In genomic region chr1:14947421-14947820, GRCh38 we compare ENCODE assay signal across 18 cellular contexts.
DNase-seq lines count a peak whose midpoint lies in the region; ATAC-seq and TF ChIP-seq lines count a peak whose summit lies in the region.
"Had no signal": no experiment of that assay in that cellular context is flagged by ENCODE, and none has a peak within 500 bp of the region (broad histone marks: within the 10 kb centered on the region; RNA-seq: fewer than 3 reads in every experiment).

No MANE protein-coding gene starts in this region.

- H2BK20ac ChIP-seq in IMR-90 (ENCODE audit: low read depth, low read length): peak overlapping the region; percentile 94

- peaks cover 27% of the 10 kb centered on the region for H3K9me1 ChIP-seq in IMR-90 (ENCODE audit: insufficient read depth, low read length)

- H2AK5ac ChIP-seq in IMR-90 (ENCODE audit: low read depth, low read length): peak overlapping the region; percentile 86

- in situ Hi-C loops in IMR-90 (cut with MboI; ENCODE audit: low sequenced_read_pairs): loop anchor here (25.0 kb wide), 1 partner anchor 1185 kb away; no protein-coding TSS in a partner anchor

- H3K4ac ChIP-seq in IMR-90 (ENCODE audit: low read depth, low read length): peak overlapping the region; percentile 95

- no peak for TF ChIP-seq RAD21 in IMR-90 (IDR thresholded peaks at IDR 0.05; ENCODE audit: low read length)

- H4K5ac ChIP-seq in IMR-90 (ENCODE audit: low read depth, low read length): peak overlapping the region; percentile 84

- 95% methylated on average over 3 of the region's 3 CpGs; no CpG with 5 or more reads in 1 of the 2 experiments for WGBS in IMR-90 (ENCODE audit: extremely low coverage in 2 of 2, insufficient read length in 1 of 2), 2 experiments
- 60% methylated on average over 1 of the region's 3 CpGs for WGBS in right lobe of liver (ENCODE audit: insufficient coverage, low coverage, low lambda C conversion rate, missing lambda C conversion rate)

- H2BK5ac ChIP-seq in IMR-90 (ENCODE audit: low read depth, low read length, poor library complexity, severe bottlenecking): peak overlapping the region; percentile 99

- H3K27ac Mint-ChIP-seq in brain: peak overlapping the region in 3 of 5 experiments; percentile 95 to 96 (median 96)
- H3K27ac Mint-ChIP-seq: activated T-cell treated with anti-CD3 and anti-CD28 coated beads, Interleukin-2, amount 50 U/mL, for 24 hours had no signal

- DNase-seq in IMR-90: no peak
- DNase-seq in right lobe of liver: no peak
- DNase-seq in substantia nigra (lab: John Stamatoyannopoulos, UW): peak in 1 of 49 donors; percentile 42
- DNase-seq in NCI-H1417 (lab: John Stamatoyannopoulos, UW): no peak
- no peak for DNase-seq in EL
- DNase-seq: activated CD4-positive, alpha-beta T cell treated with anti-CD3 and anti-CD28 coated beads, Interleukin-2, amount 50 U/mL, for 1 hour; activated T-cell treated with anti-CD3 and anti-CD28 coated beads, Interleukin-2, amount 50 U/mL, for 24 hours; hypothalamus; left colon; NCI-H1092 treated with DMSO at 0.1 percent for 48 hours; NCI-H2227 treated with DMSO at 0.1 percent for 48 hours; SIG-M5; stimulated activated CD8-positive, alpha-beta memory T cell treated with anti-CD3 and anti-CD28 coated beads, Interleukin-4, amount 100 ng/mL, for 48 hours had no signal

- H3K4me1 ChIP-seq in IMR-90 (ENCODE audit: control insufficient read depth, insufficient read depth, low read length) (peaks cover 33% of the 10 kb centered on the region), right lobe of liver (no peaks in the 10 kb centered on the region)

- H3K9me3 ChIP-seq in IMR-90 (ENCODE audit: control insufficient read depth, insufficient read depth, low read length): no peaks in the 10 kb centered on the region
- no peaks in the 10 kb centered on the region for H3K9me3 ChIP-seq in right lobe of liver
- H3K9me3 ChIP-seq: colonic mucosa, transverse colon had no signal

- peak overlapping the region; percentile 51; the same call in 1 of the 2 replicates for H3K56ac ChIP-seq in IMR-90 (ENCODE audit: extremely low read depth, insufficient read depth, low read length)

- peak overlapping the region; percentile 83 for H2AK9ac ChIP-seq in IMR-90 (replicated peaks; ENCODE audit: low read depth, low read length, poor library complexity)

- no peak overlapping the region for H3K4me3 Mint-ChIP-seq in brain
- H3K4me3 Mint-ChIP-seq: activated T-cell treated with anti-CD3 and anti-CD28 coated beads, Interleukin-2, amount 50 U/mL, for 24 hours had no signal

- peak overlapping the region; percentile 35 for H3K4me3 ChIP-seq in IMR-90 (ENCODE audit: insufficient read depth, low read depth, low read length)
- H3K4me3 ChIP-seq in right lobe of liver: peak overlapping the region in 2 of 3 donors; percentile 11 to 13
- H3K4me3 ChIP-seq: BLaER1, colonic mucosa, transverse colon had no signal

- no TSS peak for BruUV-seq in IMR-90 (replicated peaks; lab: Mats Ljungman, UMichigan)

- H3K4me2 ChIP-seq in IMR-90 (ENCODE audit: low read depth, low read length): peak overlapping the region; percentile 51
- H3K4me2 ChIP-seq: BLaER1 had no signal

- CTCF ChIA-PET in IMR-90 (lab: Yijun Ruan, JAX): interaction anchor here (1.7 kb wide), 1 partner anchor 100 kb away, joined by 3 read pairs; no protein-coding TSS in a partner anchor

- intact Hi-C loops in IMR-90 (cut with micrococcal nuclease): loop anchor here (2.0 to 10.0 kb wide), 3 partner anchors 21 to 227 kb away; no protein-coding TSS in a partner anchor
- intact Hi-C loops in right lobe of liver (cut with DNase I): no loop called here

- TF ChIP-seq CTCF in IMR-90 (conservative IDR thresholded peaks at IDR 0.05; ENCODE audit: low read depth, low read length) (no peak), brain (conservative IDR thresholded peaks at IDR 0.05) (no peak), right lobe of liver (IDR thresholded peaks at IDR 0.05) (no peak)

- peak overlapping the region; percentile 55; the same call in 2 of the 3 replicates for H2BK15ac ChIP-seq in IMR-90 (ENCODE audit: low read depth, low read length)

- peaks cover 20 to 79% of the 10 kb centered on the region in 2 experiments for H3K79me1 ChIP-seq in IMR-90 (ENCODE audit: low read depth in 1 of 2, low read length in 2 of 2)

- peak overlapping the region; percentile 100 for H2BK120ac ChIP-seq in IMR-90 (ENCODE audit: low read depth, low read length)

- peak overlapping the region; percentile 70 to 95 for H4K8ac ChIP-seq in IMR-90 (ENCODE audit: low read depth in 2 of 2, low read length in 2 of 2)

- ATAC-seq in IMR-90 (ENCODE audit: low read depth) (no peak), right lobe of liver (no peak), HG02798 (IDR thresholded peaks at IDR 0.05; ENCODE audit: poor library complexity, unreplicated experiment) (no peak)

- no peaks in the 10 kb centered on the region for H3K36me3 ChIP-seq in IMR-90 (ENCODE audit: control insufficient read depth, insufficient read depth, low read length)
- no peaks in the 10 kb centered on the region for H3K36me3 ChIP-seq in right lobe of liver
- H3K36me3 ChIP-seq: colonic mucosa, transverse colon had no signal

- H4K20me1 ChIP-seq in IMR-90 (ENCODE audit: insufficient read depth, low read length): no peaks in the 10 kb centered on the region

- peak overlapping the region; percentile 59 for H3K9ac ChIP-seq in IMR-90 (ENCODE audit: low read depth, low read length)
- H3K9ac ChIP-seq: BLaER1 had no signal

- POLR2A ChIA-PET in IMR-90 (lab: Charles Lee; ENCODE audit: unreplicated experiment): no interaction called here

- H3K27me3 ChIP-seq in IMR-90 (ENCODE audit: control insufficient read depth, insufficient read depth, low read length): no peaks in the 10 kb centered on the region
- H3K27me3 ChIP-seq in right lobe of liver: no peaks in the 10 kb centered on the region
- H3K27me3 ChIP-seq: BLaER1, colonic mucosa, transverse colon had no signal

- H3K14ac ChIP-seq in IMR-90 (replicated peaks; ENCODE audit: low read depth, low read length): peak overlapping the region; percentile 86

- H3K9me3 Mint-ChIP-seq in brain: no peaks in the 10 kb centered on the region
- H3K9me3 Mint-ChIP-seq: activated T-cell treated with anti-CD3 and anti-CD28 coated beads, Interleukin-2, amount 50 U/mL, for 24 hours had no signal

- H3K4me1 Mint-ChIP-seq in brain: peaks cover 72% of the 10 kb centered on the region

- H3K36me3 Mint-ChIP-seq in brain: peaks cover 4% of the 10 kb centered on the region

- H3K18ac ChIP-seq in IMR-90 (ENCODE audit: low read depth, low read length): peak overlapping the region; percentile 89

- no peaks in the 10 kb centered on the region for H3K27me3 Mint-ChIP-seq in brain
- H3K27me3 Mint-ChIP-seq: activated T-cell treated with anti-CD3 and anti-CD28 coated beads, Interleukin-2, amount 50 U/mL, for 24 hours had no signal

- TF ChIP-seq POLR2A in IMR-90 (IDR thresholded peaks at IDR 0.05; ENCODE audit: low read depth, low read length): no peak
- TF ChIP-seq POLR2A in right lobe of liver (IDR thresholded peaks at IDR 0.05): no peak

- H3K27ac ChIP-seq in IMR-90 (ENCODE audit: insufficient read depth, low read length) (peak overlapping the region; percentile 100), right lobe of liver (no peak overlapping the region), substantia nigra (ENCODE audit: low read depth, low read length, poor library complexity, severe bottlenecking) (peak overlapping the region; percentile 17)
- H3K27ac ChIP-seq: BLaER1 had no signal

- peak overlapping the region; percentile 77 for H3K23ac ChIP-seq in IMR-90 (ENCODE audit: low read depth, low read length)

- H4K91ac ChIP-seq in IMR-90 (ENCODE audit: insufficient read depth, low read depth, low read length): peak overlapping the region; percentile 100

- peak overlapping the region; percentile 69 for H2AFZ ChIP-seq in IMR-90 (replicated peaks; ENCODE audit: low read length, poor library complexity)

- dilution Hi-C loops in IMR-90 (cut with HindIII; ENCODE audit: low sequenced_read_pairs, unreplicated experiment): no loop called here

TF ChIP-seq in IMR-90, 13 proteins besides CTCF, POLR2A, EP300 and RAD21:
- TF ChIP-seq MAFK (IDR thresholded peaks at IDR 0.05; ENCODE audit: low read depth, low read length): no peak
- no peak for TF ChIP-seq NFE2L2 (IDR thresholded peaks at IDR 0.05; ENCODE audit: low read depth, low read length)
- no peak for TF ChIP-seq MAZ (IDR thresholded peaks at IDR 0.05; ENCODE audit: borderline replicate concordance, low read depth, low read length)
- TF ChIP-seq CHD1 (IDR thresholded peaks at IDR 0.05; ENCODE audit: low read depth, low read length): no peak
- TF ChIP-seq USF2 (IDR thresholded peaks at IDR 0.05; ENCODE audit: low read depth, low read length): no peak
- TF ChIP-seq SMC3 (IDR thresholded peaks at IDR 0.05; ENCODE audit: low read depth, low read length): no peak
- TF ChIP-seq BHLHE40 (IDR thresholded peaks at IDR 0.05; ENCODE audit: low read depth, low read length): no peak
- TF ChIP-seq ELK1 (IDR thresholded peaks at IDR 0.05; ENCODE audit: borderline replicate concordance, low read depth, low read length): no peak
- no peak for TF ChIP-seq MXI1 (IDR thresholded peaks at IDR 0.05; ENCODE audit: borderline replicate concordance, low read depth, low read length)
- no peak for TF ChIP-seq RFX5 (IDR thresholded peaks at IDR 0.05; ENCODE audit: low read depth, low read length)
- TF ChIP-seq CEBPB (IDR thresholded peaks at IDR 0.05; ENCODE audit: low read depth, low read length): no peak
- no peak for TF ChIP-seq RCOR1 (IDR thresholded peaks at IDR 0.05; ENCODE audit: insufficient replicate concordance, low read length)
- no peak for TF ChIP-seq FOS (IDR thresholded peaks at IDR 0.05; ENCODE audit: low read depth, low read length)

Comparison
In these comparisons a context has a peak if more than half of its experiments do, and no peak if none do; other contexts are left out.
1. H3K27ac ChIP-seq: peak in IMR-90 (single experiment) and substantia nigra (single experiment); none in right lobe of liver (0 of 3).